In genomic region chr10:14024349-14025202, GRCh38 we compare ENCODE assay signal across 15 cellular contexts.
DNase-seq lines count a peak whose midpoint lies in the region; ATAC-seq, FAIRE-seq and TF ChIP-seq lines count a peak whose summit lies in the region.
"Had no signal": no experiment of that assay in that cellular context is flagged by ENCODE, and none has a peak within 500 bp of the region (broad histone marks: within the 10 kb centered on the region; RNA-seq: fewer than 3 reads in every experiment).

No MANE protein-coding gene starts in this region.

- H3K27ac ChIP-seq in GM12878 (ENCODE audit: control insufficient read depth, insufficient read depth): peak overlapping the region; percentile 57
- H3K27ac ChIP-seq: GM23248 had no signal

- peaks cover 19 to 54% of the 10 kb centered on the region in 2 donors for H3K27me3 Mint-ChIP-seq in stimulated activated naive B cell treated with anti-CD40 and anti-IgM and Interleukin-4, amounts not matched to agents 10 μg/mL and 1 μg/mL and 100 μg/mL, for 72 hours

- RAD21 ChIA-PET in GM12878 (lab: Charles Lee; ENCODE audit: unreplicated experiment): interaction anchor here (1.0 to 1.7 kb wide), 9 partner anchors 14 to 237 kb away, joined by 3 to 8 read pairs (median 3); no protein-coding TSS in a partner anchor

- SMC1A ChIA-PET in GM12878 (lab: Charles Lee; ENCODE audit: uncharacterized antibody, unreplicated experiment): interaction anchor here (0.7 to 9.2 kb wide), 8 partner anchors 10 to 311 kb away, joined by 3 to 70 read pairs (median 3); no protein-coding TSS in a partner anchor

- H4K20me1 ChIP-seq in GM12878 (ENCODE audit: control insufficient read depth, insufficient read depth): no peaks in the 10 kb centered on the region

- no peak for TF ChIP-seq POLR2A in GM12878 (IDR thresholded peaks at IDR 0.05; ENCODE audit: low read depth, low read length)
- no peak for TF ChIP-seq POLR2A in lower leg skin (IDR thresholded peaks at IDR 0.05)

- BruUV-seq in GM12878 (replicated peaks; lab: Mats Ljungman, UMichigan): TSS peak; percentile 69

- H3K9me3 Mint-ChIP-seq in stimulated activated naive B cell treated with anti-CD40 and anti-IgM and Interleukin-4, amounts not matched to agents 10 μg/mL and 1 μg/mL and 100 μg/mL, for 72 hours: peaks cover 0 to 1% of the 10 kb centered on the region in 2 donors
- H3K9me3 Mint-ChIP-seq: central memory CD8-positive, alpha-beta T cell had no signal

- H3K4me3 Mint-ChIP-seq in stimulated activated naive B cell treated with anti-CD40 and anti-IgM and Interleukin-4, amounts not matched to agents 10 μg/mL and 1 μg/mL and 100 μg/mL, for 72 hours: peak overlapping the region; percentile 40 to 63
- H3K4me3 Mint-ChIP-seq: activated CD8-positive, alpha-beta T cell treated with anti-CD3 and anti-CD28 coated beads, Interleukin-2, amount 10 ng/mL, durations not matched to agents 7 days and 5 days; central memory CD8-positive, alpha-beta T cell had no signal

- in situ Hi-C loops in GM12878 (cut with MboI): no loop called here

- peak overlapping the region; percentile 57 for H3K4me2 ChIP-seq in GM12878 (ENCODE audit: control insufficient read depth, insufficient read depth)

- intact Hi-C loops in GM12878 (cut with micrococcal nuclease; ENCODE audit: unreplicated experiment) (no loop called here), lower leg skin (cut with DNase I; ENCODE audit: low total_unique reads) (no loop called here)

- no peak for TF ChIP-seq EP300 in GM12878 (IDR thresholded peaks at IDR 0.05; ENCODE audit: borderline replicate concordance in 1 of 2, control insufficient read depth in 1 of 2, low read depth in 2 of 2, low read length in 2 of 2)

- no peak for TF ChIP-seq RAD21 in GM12878 (IDR thresholded peaks at IDR 0.05; ENCODE audit: insufficient read depth, low read depth, low read length)

- TF ChIP-seq CTCF in GM12878 (IDR thresholded peaks at IDR 0.05 in 2 of 3, conservative IDR thresholded peaks at IDR 0.05 in 1 of 3; ENCODE audit: control insufficient read depth in 2 of 3, extremely low read depth in 1 of 3, insufficient read depth in 1 of 3, low read depth in 3 of 3, low read length in 3 of 3) (no peak), lower leg skin (IDR thresholded peaks at IDR 0.05) (no peak)

- FAIRE-seq in GM12878 (lab: Jason Lieb, UNC): peak; percentile 88

- no peaks in the 10 kb centered on the region; the same call in 1 of the 2 replicates for H3K4me1 ChIP-seq in GM12878 (ENCODE audit: control insufficient read depth, insufficient read depth, low read length)

- peak; percentile 40 for ATAC-seq in GM18868 (IDR thresholded peaks at IDR 0.05; ENCODE audit: unreplicated experiment)
- ATAC-seq in GM12878: peak; percentile 54
- peak; percentile 67 to 77 for ATAC-seq in stimulated activated naive B cell treated with anti-CD40 and anti-IgM and Interleukin-4, amounts not matched to agents 10 μg/mL and 1 μg/mL and 100 μg/mL, for 72 hours (replicated peaks)
- no peak for ATAC-seq in HG03439 (IDR thresholded peaks at IDR 0.05; ENCODE audit: unreplicated experiment)
- ATAC-seq in SK-N-SH treated with all-trans-retinoic acid at 6 μM for 48 hours: no peak
- ATAC-seq: activated CD8-positive, alpha-beta T cell treated with anti-CD3 and anti-CD28 coated beads, Interleukin-2, amount 10 ng/mL, durations not matched to agents 7 days and 5 days had no signal

- peak overlapping the region; percentile 46; the same call in 1 of the 2 replicates for H3K9ac ChIP-seq in GM12878 (ENCODE audit: control insufficient read depth, insufficient read depth, low read length)
- H3K9ac ChIP-seq: GM23248 had no signal

- DNase-seq in GM12878 (ENCODE audit: low read depth, low spot score) (no peak), lower leg skin (ENCODE audit: low spot score in 2 of 2) (peak; percentile 46 to 87), DMS79 treated with DMSO at 0.1 percent for 48 hours (lab: John Stamatoyannopoulos, UW) (no peak)
- DNase-seq in stimulated activated naive B cell treated with anti-CD40 and anti-IgM and Interleukin-4, amounts not matched to agents 10 μg/mL and 1 μg/mL and 100 μg/mL, for 72 hours: no peak
- no peak for DNase-seq in activated naive CD4-positive, alpha-beta T cell (lab: John Stamatoyannopoulos, UW)
- DNase-seq: activated CD8-positive, alpha-beta T cell treated with anti-CD3 and anti-CD28 coated beads, Interleukin-2, amount 10 ng/mL, durations not matched to agents 7 days and 5 days; activated naive CD4-positive, alpha-beta T cell treated with anti-CD3 and anti-CD28 coated beads, Interleukin-2, amount 50 U/mL, for 16 hours; NCI-H187 treated with DMSO at 0.1 percent for 48 hours; NK-92 treated with Interleukin-12 subunit alpha and Interleukin-12 subunit beta, amount 100 ng/mL, for 24 hours; T-helper 1 cell had no signal

- 1% methylated on average over 15 of the region's 15 CpGs for WGBS in GM12878 (ENCODE audit: insufficient coverage, insufficient replicate concordance, low lambda C conversion rate, missing lambda C conversion rate)
- WGBS in lower leg skin, 2 donors: 77 to 80% methylated on average over 15 of the region's 15 CpGs

- peaks cover 7 to 24% of the 10 kb centered on the region in 2 donors for H3K4me1 Mint-ChIP-seq in stimulated activated naive B cell treated with anti-CD40 and anti-IgM and Interleukin-4, amounts not matched to agents 10 μg/mL and 1 μg/mL and 100 μg/mL, for 72 hours
- H3K4me1 Mint-ChIP-seq: central memory CD8-positive, alpha-beta T cell had no signal

- no peaks in the 10 kb centered on the region for H3K36me3 Mint-ChIP-seq in stimulated activated naive B cell treated with anti-CD40 and anti-IgM and Interleukin-4, amounts not matched to agents 10 μg/mL and 1 μg/mL and 100 μg/mL, for 72 hours

- H3K36me3 ChIP-seq in GM12878 (ENCODE audit: control insufficient read depth in 2 of 2, insufficient read depth in 2 of 2, low read length in 1 of 2): no peaks in the 10 kb centered on the region

- CTCF ChIA-PET in GM12878 (lab: Yijun Ruan, JAX): interaction anchor here (0.5 to 1.2 kb wide), 5 partner anchors 14 to 236 kb away, joined by 3 to 4 read pairs (median 4); no protein-coding TSS in a partner anchor

- POLR2A ChIA-PET in GM12878 (lab: Charles Lee): interaction anchor here (1.3 kb wide), 1 partner anchor 14 kb away, joined by 7 read pairs; no protein-coding TSS in a partner anchor

- no peaks in the 10 kb centered on the region for H3K9me3 ChIP-seq in GM12878 (replicated peaks; ENCODE audit: control insufficient read depth, insufficient read depth, low read length)

- no peaks in the 10 kb centered on the region; the same call in 1 of the 2 replicates for H3K79me2 ChIP-seq in GM12878 (ENCODE audit: control insufficient read depth, insufficient read depth, low read length)

- no peak overlapping the region; the same call in none of the 2 replicates for H2AFZ ChIP-seq in GM12878 (ENCODE audit: control insufficient read depth, low read depth, low read length)
- H2AFZ ChIP-seq: GM23248 had no signal

- no peaks in the 10 kb centered on the region; a peak in 2 of 4 replicates for H3K27me3 ChIP-seq in GM12878 (replicated peaks in 1 of 2; ENCODE audit: control insufficient read depth in 2 of 2, insufficient read depth in 2 of 2, low read length in 1 of 2)

- H3K4me3 ChIP-seq in GM12878 (peak overlapping the region; percentile 48; the same call in 1 of the 2 replicates), lower leg skin (ENCODE audit: low read depth, poor library complexity, severe bottlenecking) (no peak overlapping the region)
- H3K4me3 ChIP-seq: GM23248 had no signal

- peak overlapping the region; percentile 32 for H3K27ac Mint-ChIP-seq in stimulated activated naive B cell treated with anti-CD40 and anti-IgM and Interleukin-4, amounts not matched to agents 10 μg/mL and 1 μg/mL and 100 μg/mL, for 72 hours
- H3K27ac Mint-ChIP-seq: activated CD8-positive, alpha-beta T cell treated with anti-CD3 and anti-CD28 coated beads, Interleukin-2, amount 10 ng/mL, durations not matched to agents 7 days and 5 days had no signal

TF ChIP-seq in GM12878, 131 proteins besides CTCF, POLR2A, EP300 and RAD21 (continues in another document):
- TF ChIP-seq SMARCA5 (IDR thresholded peaks at IDR 0.05): no peak

TF ChIP-seq in SK-N-SH treated with all-trans-retinoic acid at 6 μM for 48 hours, 23 proteins besides CTCF, POLR2A, EP300 and RAD21:
- TF ChIP-seq CSRNP3 (CRISPR knock-in tag; IDR thresholded peaks at IDR 0.05): no peak
- no peak for TF ChIP-seq OSR1 (CRISPR knock-in tag; IDR thresholded peaks at IDR 0.05)

Comparison
In these comparisons a context has a peak if more than half of its experiments do, and no peak if none do; other contexts are left out.
1. ATAC-seq: peak in GM18868 (single experiment), GM12878 (single experiment) and stimulated activated naive B cell treated with anti-CD40 and anti-IgM and Interleukin-4, amounts not matched to agents 10 μg/mL and 1 μg/mL and 100 μg/mL, for 72 hours (2 of 2); none in HG03439 (single experiment) and SK-N-SH treated with all-trans-retinoic acid at 6 μM for 48 hours (single experiment).
2. DNase-seq: peak in lower leg skin (2 of 2); none in GM12878 (single experiment), stimulated activated naive B cell treated with anti-CD40 and anti-IgM and Interleukin-4, amounts not matched to agents 10 μg/mL and 1 μg/mL and 100 μg/mL, for 72 hours (single experiment), activated naive CD4-positive, alpha-beta T cell (0 of 4) and DMS79 treated with DMSO at 0.1 percent for 48 hours (single experiment).